13 cellular contexts compared by ENCODE assay signal in the genomic region with DNA sequence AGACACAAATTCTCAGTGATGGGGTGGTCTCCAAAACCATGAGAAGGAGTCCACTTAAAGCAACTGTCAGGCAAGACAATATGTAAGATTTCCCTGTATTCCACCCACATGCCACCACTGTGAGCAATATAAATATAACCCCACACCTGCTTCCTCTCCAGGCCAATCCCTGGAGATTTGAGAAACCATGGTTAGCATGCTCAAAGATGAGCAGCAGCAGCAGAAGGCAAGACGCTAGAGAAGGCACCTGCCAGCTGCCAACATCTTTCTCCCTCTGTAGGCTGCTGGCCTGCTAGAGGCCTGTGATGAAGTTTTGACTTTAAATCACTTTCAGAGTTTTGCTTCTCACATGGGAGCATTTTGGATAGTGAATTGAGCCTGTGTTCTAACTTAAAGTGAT. TPM values are rescaled to one million over a fixed set of nuclear protein-coding genes. Genes with fewer than 3 reads are reported as not detected.
DNase-seq lines count a peak whose midpoint lies in the region; ATAC-seq, FAIRE-seq and TF ChIP-seq lines count a peak whose summit lies in the region.
"Had no signal": no experiment of that assay in that cellular context is flagged by ENCODE, and none has a peak within 500 bp of the region (broad histone marks: within the 10 kb centered on the region; RNA-seq: fewer than 3 reads in every experiment).

No MANE protein-coding gene starts in this region.

- H3K4me1 Mint-ChIP-seq in stimulated activated naive CD8-positive, alpha-beta T cell treated with anti-CD3 and anti-CD28 coated beads, Interleukin-15, Interleukin-2, amounts not matched to agents 100 ng/mL and 50 ng/mL, for 24 hours (ENCODE audit: low read depth): peaks cover 29% of the 10 kb centered on the region
- peaks cover 15% of the 10 kb centered on the region for H3K4me1 Mint-ChIP-seq in chondrocyte (ENCODE audit: low read depth)
- H3K4me1 Mint-ChIP-seq in T-helper 17 cell: peaks cover 13% of the 10 kb centered on the region

- no peak for FAIRE-seq in H54 (lab: Jason Lieb, UNC)

- H3K36me3 Mint-ChIP-seq in stimulated activated naive CD8-positive, alpha-beta T cell treated with anti-CD3 and anti-CD28 coated beads, Interleukin-15, Interleukin-2, amounts not matched to agents 100 ng/mL and 50 ng/mL, for 24 hours (ENCODE audit: low read depth): peaks cover 8% of the 10 kb centered on the region
- H3K36me3 Mint-ChIP-seq in chondrocyte (ENCODE audit: low read depth): peaks cover 3% of the 10 kb centered on the region
- H3K36me3 Mint-ChIP-seq in T-helper 17 cell (ENCODE audit: low read depth): peaks cover 2% of the 10 kb centered on the region

- no peaks in the 10 kb centered on the region for H3K9me3 Mint-ChIP-seq in stimulated activated naive CD8-positive, alpha-beta T cell treated with anti-CD3 and anti-CD28 coated beads, Interleukin-15, Interleukin-2, amounts not matched to agents 100 ng/mL and 50 ng/mL, for 24 hours
- no peaks in the 10 kb centered on the region for H3K9me3 Mint-ChIP-seq in chondrocyte (ENCODE audit: low read depth)

- H3K9me3 ChIP-seq in T-helper 17 cell (ENCODE audit: control insufficient read depth, low read length, poor library complexity, severe bottlenecking): no peaks in the 10 kb centered on the region

- TF ChIP-seq POLR2A in H54 (IDR thresholded peaks at IDR 0.05; ENCODE audit: low read depth, low read length): no peak

- TF ChIP-seq CTCF in chondrocyte (IDR thresholded peaks at IDR 0.05): no peak

- H3K27me3 Mint-ChIP-seq in stimulated activated naive CD8-positive, alpha-beta T cell treated with anti-CD3 and anti-CD28 coated beads, Interleukin-15, Interleukin-2, amounts not matched to agents 100 ng/mL and 50 ng/mL, for 24 hours: no peaks in the 10 kb centered on the region
- H3K27me3 Mint-ChIP-seq in chondrocyte (ENCODE audit: low read depth) (no peaks in the 10 kb centered on the region), T-helper 17 cell (no peaks in the 10 kb centered on the region)
- H3K27me3 Mint-ChIP-seq: CD4-positive, CD25-positive, alpha-beta regulatory T cell had no signal

- no peak for DNase-seq in stimulated activated naive CD8-positive, alpha-beta T cell treated with anti-CD3 and anti-CD28 coated beads, Interleukin-15, Interleukin-2, amounts not matched to agents 100 U/mL and 50 U/mL, for 24 hours
- DNase-seq in chondrocyte (ENCODE audit: low spot score) (no peak), myocyte (ENCODE audit: low read depth) (peak; percentile 83), T-helper 17 cell (no peak), H54 (ENCODE audit: insufficient read length, low spot score) (no peak), HUDEP-2 (lab: John Stamatoyannopoulos, UW; ENCODE audit: unreplicated experiment in 76 of 76) (no peak)
- DNase-seq in stimulated activated CD8-positive, alpha-beta memory T cell treated with anti-CD3 and anti-CD28 coated beads, Interleukin-4, amount 100 ng/mL, for 48 hours: no peak
- DNase-seq: activated CD4-positive, CD25-positive, alpha-beta regulatory T cell treated with anti-CD3 and anti-CD28 coated beads, Interleukin-2, amount 50 U/mL, for 72 hours; activated naive CD4-positive, alpha-beta T cell treated with Interleukin-2 at 50 U/mL for 16 hours; CD4-positive, CD25-positive, alpha-beta regulatory T cell; MM.1S; retina had no signal

- peak overlapping the region; percentile 29 for H3K27ac Mint-ChIP-seq in stimulated activated naive CD8-positive, alpha-beta T cell treated with anti-CD3 and anti-CD28 coated beads, Interleukin-15, Interleukin-2, amounts not matched to agents 100 ng/mL and 50 ng/mL, for 24 hours
- peak overlapping the region; percentile 93 for H3K27ac Mint-ChIP-seq in chondrocyte (ENCODE audit: unreplicated experiment)
- no peak overlapping the region for H3K27ac Mint-ChIP-seq in T-helper 17 cell
- H3K27ac Mint-ChIP-seq: CD4-positive, CD25-positive, alpha-beta regulatory T cell had no signal

- no peak overlapping the region for H3K4me3 Mint-ChIP-seq in stimulated activated naive CD8-positive, alpha-beta T cell treated with anti-CD3 and anti-CD28 coated beads, Interleukin-15, Interleukin-2, amounts not matched to agents 100 ng/mL and 50 ng/mL, for 24 hours
- H3K4me3 Mint-ChIP-seq in chondrocyte (ENCODE audit: unreplicated experiment) (no peak overlapping the region), T-helper 17 cell (no peak overlapping the region)
- H3K4me3 Mint-ChIP-seq: CD4-positive, CD25-positive, alpha-beta regulatory T cell had no signal

- no peak for ATAC-seq in stimulated activated naive CD8-positive, alpha-beta T cell treated with anti-CD3 and anti-CD28 coated beads, Interleukin-15, Interleukin-2, amounts not matched to agents 100 U/mL and 50 U/mL, for 24 hours
- ATAC-seq in T-helper 17 cell: no peak

RNA-seq across cellular contexts. Expression of a gene that starts 7.9 kb away (rescaled TPM):
- total RNA-seq in chondrocyte: 57.1 to 87.3 TPM (median 61.5 TPM) in 3 replicates
- 177 and 208 TPM in 2 replicates for total RNA-seq in myocyte
- 89.7 TPM for polyA plus RNA-seq in myocyte (2012)
- 100 to 1,000 TPM; 200 to 292 TPM for total RNA-seq in T-helper 17 cell

RNA-seq across cellular contexts. Expression of a gene that starts 26.3 kb away (rescaled TPM):
- 65.0 to 72.3 TPM (median 65.9 TPM) in 3 replicates for total RNA-seq in chondrocyte
- 64.8 and 68.4 TPM in 2 replicates for total RNA-seq in myocyte
- polyA plus RNA-seq in myocyte (2012): 38.6 TPM
- 100 to 1,000 TPM; 159 to 160 TPM for total RNA-seq in T-helper 17 cell
